In the genomic region with DNA sequence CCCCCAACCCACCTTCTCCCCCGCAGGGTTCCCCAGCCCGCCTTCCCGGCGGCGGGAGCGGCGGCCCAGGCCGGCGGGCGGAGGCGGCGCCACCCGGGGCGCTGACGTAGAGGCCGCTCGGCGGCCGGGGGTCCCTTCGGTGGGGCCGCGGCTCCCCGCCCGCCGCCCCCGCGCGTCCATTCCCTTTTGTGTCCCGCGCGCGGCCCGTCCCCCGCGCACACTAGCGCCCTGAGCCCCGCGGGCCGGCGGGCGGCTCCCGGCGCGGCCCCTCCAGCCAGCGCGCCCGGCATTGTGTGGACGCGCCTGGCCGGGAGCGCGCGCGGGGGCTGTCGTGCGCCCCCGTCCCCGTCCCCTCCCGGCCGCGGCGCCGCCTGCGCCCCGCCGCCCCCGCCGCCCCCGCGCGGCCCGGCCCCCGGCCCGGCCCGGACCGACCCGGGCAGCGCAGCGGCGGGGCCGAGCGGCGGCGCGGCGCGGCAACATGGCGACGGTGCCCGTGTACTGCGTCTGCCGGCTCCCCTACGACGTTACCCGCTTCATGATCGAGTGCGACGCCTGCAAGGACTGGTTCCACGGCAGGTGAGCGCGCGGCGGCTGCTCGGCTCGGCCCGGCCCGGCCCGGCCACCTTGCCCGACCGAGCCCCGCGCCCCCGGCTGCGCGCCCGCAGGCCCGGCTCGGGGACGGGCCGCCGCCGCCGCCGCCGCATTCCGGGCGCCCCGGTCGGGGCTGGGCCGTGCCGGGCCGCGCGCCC, we compare ENCODE assay signal across 1 cellular context.
TF ChIP-seq lines count a peak whose summit lies in the region.

A gene (plus strand): TSS at position 289 of the 749 bp plus-strand sequence. CDS start 190 bp downstream, at position 479.

TF ChIP-seq in K562, 482 proteins besides CTCF, POLR2A, EP300 and RAD21 (continued from another document):
- TF ChIP-seq, protein P1, sequence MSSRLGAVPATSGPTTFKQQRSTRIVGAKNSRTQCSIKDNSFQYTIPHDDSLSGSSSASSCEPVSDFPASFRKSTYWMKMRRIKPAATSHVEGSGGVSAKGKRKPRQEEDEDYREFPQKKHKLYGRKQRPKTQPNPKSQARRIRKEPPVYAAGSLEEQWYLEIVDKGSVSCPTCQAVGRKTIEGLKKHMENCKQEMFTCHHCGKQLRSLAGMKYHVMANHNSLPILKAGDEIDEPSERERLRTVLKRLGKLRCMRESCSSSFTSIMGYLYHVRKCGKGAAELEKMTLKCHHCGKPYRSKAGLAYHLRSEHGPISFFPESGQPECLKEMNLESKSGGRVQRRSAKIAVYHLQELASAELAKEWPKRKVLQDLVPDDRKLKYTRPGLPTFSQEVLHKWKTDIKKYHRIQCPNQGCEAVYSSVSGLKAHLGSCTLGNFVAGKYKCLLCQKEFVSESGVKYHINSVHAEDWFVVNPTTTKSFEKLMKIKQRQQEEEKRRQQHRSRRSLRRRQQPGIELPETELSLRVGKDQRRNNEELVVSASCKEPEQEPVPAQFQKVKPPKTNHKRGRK (tag; IDR thresholded peaks at IDR 0.05), result no peak
- TF ChIP-seq ZNF766 (CRISPR knock-in tag; conservative IDR thresholded peaks at IDR 0.05) (0 out of 2 replicates have a peak, but pooled peaks have one; percentile 39), TAF1 (IDR thresholded peaks at IDR 0.05; ENCODE audit: control insufficient read depth, extremely low read depth, insufficient read depth, low read length, severe bottlenecking) (peak; percentile 45), TCF3 (CRISPR knock-in tag; IDR thresholded peaks at IDR 0.05) (no peak), ZNF384 (IDR thresholded peaks at IDR 0.05; ENCODE audit: low read depth, low read length) (no peak), SP2 (IDR thresholded peaks at IDR 0.05; ENCODE audit: extremely low read depth, low read depth, low read length, poor library complexity, severe bottlenecking) (no peak), ARID2 (IDR thresholded peaks at IDR 0.05) (no peak), RBFOX2 (IDR thresholded peaks at IDR 0.05; ENCODE audit: low read depth, low read length) (0 out of 2 replicates have a peak, but pooled peaks have one; percentile 14), ZBTB7A (IDR thresholded peaks at IDR 0.05; ENCODE audit: borderline replicate concordance, control insufficient read depth, low read depth, low read length) (0 out of 2 replicates have a peak, but pooled peaks have one; percentile 76), CREB1 (IDR thresholded peaks at IDR 0.05) (no peak), CREB1 (CRISPR knock-in tag; IDR thresholded peaks at IDR 0.05) (no peak), POLR2G (IDR thresholded peaks at IDR 0.05; ENCODE audit: low read depth, low read length) (peak; percentile 70; the same call in 1 of the 2 replicates)
- TF ChIP-seq, protein P2, sequence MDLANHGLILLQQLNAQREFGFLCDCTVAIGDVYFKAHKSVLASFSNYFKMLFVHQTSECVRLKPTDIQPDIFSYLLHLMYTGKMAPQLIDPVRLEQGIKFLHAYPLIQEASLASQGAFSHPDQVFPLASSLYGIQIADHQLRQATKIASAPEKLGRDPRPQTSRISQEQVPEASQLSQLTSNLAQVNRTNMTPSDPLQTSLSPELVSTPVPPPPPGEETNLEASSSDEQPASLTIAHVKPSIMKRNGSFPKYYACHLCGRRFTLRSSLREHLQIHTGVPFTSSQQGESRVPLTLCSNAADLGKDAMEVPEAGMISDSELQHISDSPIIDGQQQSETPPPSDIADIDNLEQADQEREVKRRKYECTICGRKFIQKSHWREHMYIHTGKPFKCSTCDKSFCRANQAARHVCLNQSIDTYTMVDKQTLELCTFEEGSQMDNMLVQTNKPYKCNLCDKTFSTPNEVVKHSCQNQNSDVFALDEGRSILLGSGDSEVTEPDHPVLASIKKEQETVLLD (IDR thresholded peaks at IDR 0.05), result no peak
